ENCODE assay signal across 8 cellular contexts in genomic region chr5:151126199-151126645, GRCh38.
DNase-seq lines count a peak whose midpoint lies in the region; ATAC-seq lines count a peak whose summit lies in the region.

No MANE protein-coding gene starts in this region.

- peak; percentile 31 for DNase-seq in DMS114 treated with DMSO at 0.1 percent for 48 hours (lab: John Stamatoyannopoulos, UW; ENCODE audit: unreplicated experiment)
- DNase-seq in HAP-1 (ENCODE audit: low spot score in 2 of 2) = peak; percentile 40 to 67
- DNase-seq in NCI-H345 treated with DMSO at 0.1 percent for 48 hours (lab: John Stamatoyannopoulos, UW; ENCODE audit: unreplicated experiment) = peak; percentile 24
- DNase-seq in activated CD4-positive, alpha-beta T cell treated with anti-CD3 and anti-CD28 coated beads, Interleukin-2, amount 50 U/mL, for 24 hours (ENCODE audit: low read depth in 1 of 2, low spot score in 1 of 2) = peak; percentile 37 to 48
- peak; percentile 91 for DNase-seq in ecto neural progenitor cell (ENCODE audit: low spot score)
- peak; percentile 75 for DNase-seq in medulla oblongata (ENCODE audit: extremely low spot score)
- DNase-seq in stimulated activated CD8-positive, alpha-beta memory T cell treated with anti-CD3 and anti-CD28 coated beads, Interleukin-15, amount 100 ng/mL, for 4 hours (ENCODE audit: low read depth in 2 of 2) = peak; percentile 26 to 37

- no peak overlapping the region for H3K4me3 ChIP-seq in HAP-1

- peaks cover 76% of the 10 kb centered on the region for H3K36me3 ChIP-seq in HAP-1 (replicated peaks)

- no peaks in the 10 kb centered on the region for H3K27me3 ChIP-seq in HAP-1 (ENCODE audit: low read depth)

- ATAC-seq in HG02840 (IDR thresholded peaks at IDR 0.05; ENCODE audit: low FRiP score, unreplicated experiment) = no peak

- in situ Hi-C loops in HAP-1 (cut with MboI; ENCODE audit: low sequenced_read_pairs) = loop anchor here (5.0 kb wide), 1 partner anchor 36 kb away; no protein-coding TSS in a partner anchor

- H3K9me3 ChIP-seq in HAP-1 = no peaks in the 10 kb centered on the region

- no peaks in the 10 kb centered on the region for H3K4me1 ChIP-seq in HAP-1

Comparison
In these comparisons a context has a peak if more than half of its experiments do, and no peak if none do; other contexts are left out.
1. DNase-seq: peak in every context shown above with its lines; median percentile 91 in ecto neural progenitor cell; 75 in medulla oblongata; 54 in HAP-1; 42 in activated CD4-positive, alpha-beta T cell treated with anti-CD3 and anti-CD28 coated beads, Interleukin-2, amount 50 U/mL, for 24 hours; 32 in stimulated activated CD8-positive, alpha-beta memory T cell treated with anti-CD3 and anti-CD28 coated beads, Interleukin-15, amount 100 ng/mL, for 4 hours; 31 in DMS114 treated with DMSO at 0.1 percent for 48 hours; 24 in NCI-H345 treated with DMSO at 0.1 percent for 48 hours.